15 cellular contexts compared by ENCODE assay signal in genomic region chr4:2846172-2846571, GRCh38. TPM values are rescaled to one million over a fixed set of nuclear protein-coding genes. Genes with fewer than 3 reads are reported as not detected.
DNase-seq lines count a peak whose midpoint lies in the region; ATAC-seq and TF ChIP-seq lines count a peak whose summit lies in the region.
"Had no signal": no experiment of that assay in that cellular context is flagged by ENCODE, and none has a peak within 500 bp of the region (broad histone marks: within the 10 kb centered on the region; RNA-seq: fewer than 3 reads in every experiment).

No MANE protein-coding gene starts in this region.

- H3K27me3 ChIP-seq in gastrocnemius medialis: no peaks in the 10 kb centered on the region
- H3K27me3 ChIP-seq: upper lobe of right lung had no signal

- H3K4me3 ChIP-seq in gastrocnemius medialis: peak overlapping the region in 1 of 4 donors; percentile 87

- no peaks in the 10 kb centered on the region for H3K36me3 ChIP-seq in gastrocnemius medialis
- H3K36me3 ChIP-seq: upper lobe of right lung had no signal

- in situ Hi-C loops in gastrocnemius medialis (cut with MboI; ENCODE audit: low sequenced_read_pairs in 4 of 4): no loop called here

- H3K27ac ChIP-seq in gastrocnemius medialis: peak overlapping the region; percentile 12 to 92 (median 52)
- H3K27ac ChIP-seq: upper lobe of right lung had no signal

- peak overlapping the region; percentile 3 for H3K27ac Mint-ChIP-seq in activated CD8-positive, alpha-beta memory T cell treated with anti-CD3 and anti-CD28 coated beads, Interleukin-2, amount 10 ng/mL, durations not matched to agents 7 days and 5 days
- H3K27ac Mint-ChIP-seq in T-helper 17 cell (peak overlapping the region; percentile 98), endothelial cell (ENCODE audit: unreplicated experiment) (no peak overlapping the region)
- H3K27ac Mint-ChIP-seq in dendritic cell treated with granulocyte-macrophage colony-stimulating factor and Interleukin-4, amounts not matched to agents 40 ng/mL and 50 ng/mL, for 4 days: peak overlapping the region; percentile 93

- peak overlapping the region; percentile 91 for H3K4me3 Mint-ChIP-seq in activated CD8-positive, alpha-beta memory T cell treated with anti-CD3 and anti-CD28 coated beads, Interleukin-2, amount 10 ng/mL, durations not matched to agents 7 days and 5 days
- H3K4me3 Mint-ChIP-seq in T-helper 17 cell (peak overlapping the region; percentile 96), endothelial cell (ENCODE audit: unreplicated experiment) (no peak overlapping the region)
- H3K4me3 Mint-ChIP-seq in dendritic cell treated with granulocyte-macrophage colony-stimulating factor and Interleukin-4, amounts not matched to agents 40 ng/mL and 50 ng/mL, for 4 days: peak overlapping the region; percentile 40

- H3K4me1 Mint-ChIP-seq in activated CD8-positive, alpha-beta memory T cell treated with anti-CD3 and anti-CD28 coated beads, Interleukin-2, amount 10 ng/mL, durations not matched to agents 7 days and 5 days: peaks cover 57% of the 10 kb centered on the region
- H3K4me1 Mint-ChIP-seq in T-helper 17 cell (peaks cover 43% of the 10 kb centered on the region), endothelial cell (ENCODE audit: unreplicated experiment) (peaks cover 40% of the 10 kb centered on the region)
- peaks cover 78% of the 10 kb centered on the region for H3K4me1 Mint-ChIP-seq in dendritic cell treated with granulocyte-macrophage colony-stimulating factor and Interleukin-4, amounts not matched to agents 40 ng/mL and 50 ng/mL, for 4 days (ENCODE audit: low read depth)

- peaks cover 12% of the 10 kb centered on the region for H3K36me3 Mint-ChIP-seq in activated CD8-positive, alpha-beta memory T cell treated with anti-CD3 and anti-CD28 coated beads, Interleukin-2, amount 10 ng/mL, durations not matched to agents 7 days and 5 days
- peaks cover 2% of the 10 kb centered on the region for H3K36me3 Mint-ChIP-seq in T-helper 17 cell (ENCODE audit: low read depth)
- peaks cover 23% of the 10 kb centered on the region for H3K36me3 Mint-ChIP-seq in dendritic cell treated with granulocyte-macrophage colony-stimulating factor and Interleukin-4, amounts not matched to agents 40 ng/mL and 50 ng/mL, for 4 days (ENCODE audit: low read depth)
- H3K36me3 Mint-ChIP-seq in endothelial cell (ENCODE audit: low read depth, unreplicated experiment): peaks cover 10% of the 10 kb centered on the region

- TF ChIP-seq CTCF in gastrocnemius medialis (IDR thresholded peaks at IDR 0.05 in 4 of 5, conservative IDR thresholded peaks at IDR 0.05 in 1 of 5) (no peak), endothelial cell (IDR thresholded peaks at IDR 0.05; ENCODE audit: unreplicated experiment) (no peak)

- H3K27me3 Mint-ChIP-seq in activated CD8-positive, alpha-beta memory T cell treated with anti-CD3 and anti-CD28 coated beads, Interleukin-2, amount 10 ng/mL, durations not matched to agents 7 days and 5 days: no peaks in the 10 kb centered on the region
- H3K27me3 Mint-ChIP-seq in T-helper 17 cell: no peaks in the 10 kb centered on the region
- no peaks in the 10 kb centered on the region for H3K27me3 Mint-ChIP-seq in dendritic cell treated with granulocyte-macrophage colony-stimulating factor and Interleukin-4, amounts not matched to agents 40 ng/mL and 50 ng/mL, for 4 days
- H3K27me3 Mint-ChIP-seq in endothelial cell (ENCODE audit: unreplicated experiment): peaks cover 7% of the 10 kb centered on the region

- CTCF ChIA-PET in activated CD8-positive, alpha-beta memory T cell treated with anti-CD3 and anti-CD28 coated beads, Interleukin-2, amount 10 ng/mL, durations not matched to agents 7 days and 5 days (lab: Charles Lee): interaction anchor here (2.0 kb wide), 1 partner anchor 82 kb away, joined by 7 read pairs; no protein-coding TSS in a partner anchor

- peaks cover 60 to 62% of the 10 kb centered on the region in 2 donors for H3K4me1 ChIP-seq in gastrocnemius medialis

- TF ChIP-seq POLR2A in gastrocnemius medialis (IDR thresholded peaks at IDR 0.05): no peak

- no peak for ATAC-seq in activated CD8-positive, alpha-beta memory T cell treated with anti-CD3 and anti-CD28 coated beads, Interleukin-2, amount 10 ng/mL, durations not matched to agents 7 days and 5 days
- ATAC-seq in T-helper 17 cell (no peak), gastrocnemius medialis (no peak)
- ATAC-seq: left colon, upper lobe of right lung had no signal

- intact Hi-C loops in dendritic cell treated with granulocyte-macrophage colony-stimulating factor and Interleukin-4, amounts not matched to agents 40 ng/mL and 50 ng/mL, for 4 days (cut with micrococcal nuclease): loop anchor here (10.0 kb wide), 1 partner anchor 89 kb away; no protein-coding TSS in a partner anchor
- intact Hi-C loops in gastrocnemius medialis (cut with DNase I; ENCODE audit: low total_unique reads): no loop called here

- H3K9me3 ChIP-seq in T-helper 17 cell (ENCODE audit: control insufficient read depth, low read length, poor library complexity, severe bottlenecking) (no peaks in the 10 kb centered on the region), gastrocnemius medialis (no peaks in the 10 kb centered on the region)
- H3K9me3 ChIP-seq: upper lobe of right lung had no signal

- no peaks in the 10 kb centered on the region for H3K9me3 Mint-ChIP-seq in activated CD8-positive, alpha-beta memory T cell treated with anti-CD3 and anti-CD28 coated beads, Interleukin-2, amount 10 ng/mL, durations not matched to agents 7 days and 5 days (ENCODE audit: low read depth)
- no peaks in the 10 kb centered on the region for H3K9me3 Mint-ChIP-seq in dendritic cell treated with granulocyte-macrophage colony-stimulating factor and Interleukin-4, amounts not matched to agents 40 ng/mL and 50 ng/mL, for 4 days
- H3K9me3 Mint-ChIP-seq in endothelial cell (ENCODE audit: unreplicated experiment): no peaks in the 10 kb centered on the region

- DNase-seq in activated CD8-positive, alpha-beta memory T cell treated with anti-CD3 and anti-CD28 coated beads, Interleukin-2, amount 10 ng/mL, durations not matched to agents 7 days and 5 days: no peak
- no peak for DNase-seq in activated CD8-positive, alpha-beta memory T cell treated with anti-CD3 and anti-CD28 coated beads for 24 hours
- DNase-seq in T-helper 17 cell (no peak), gastrocnemius medialis (no peak), NCI-H2107 (lab: John Stamatoyannopoulos, UW) (no peak), endothelial cell (ENCODE audit: low spot score) (no peak), NCI-H748 (lab: John Stamatoyannopoulos, UW; ENCODE audit: unreplicated experiment) (no peak)
- DNase-seq: activated CD8-positive, alpha-beta memory T cell treated with anti-CD3 and anti-CD28 coated beads, Interleukin-2, amount 50 U/mL, for 4 hours; left colon; NCI-H1417 treated with DMSO at 0.1 percent for 48 hours; NCI-H510A treated with DMSO at 0.1 percent for 48 hours; stimulated activated CD4-positive, alpha-beta T cell treated with anti-CD3 and anti-CD28 coated beads, Interleukin-12 subunit alpha, Interleukin-12 subunit beta, amount 100 ng/mL, for 4 hours; T1000; upper lobe of right lung had no signal

RNA-seq across cellular contexts. Expression of gene ADD1, which starts 2.5 kb away (rescaled TPM):
- total RNA-seq in activated CD8-positive, alpha-beta memory T cell treated with anti-CD3 and anti-CD28 coated beads, Interleukin-2, amount 10 ng/mL, durations not matched to agents 7 days and 5 days: 100 to 1,000 TPM; 251 to 260 TPM
- 100 to 1,000 TPM; 211 to 228 TPM for total RNA-seq in T-helper 17 cell
- 100 to 1,000 TPM; 144 to 255 (median 178) TPM for total RNA-seq in gastrocnemius medialis
- 337 TPM for total RNA-seq in endothelial cell (ENCODE audit: unreplicated experiment)

RNA-seq across cellular contexts. Expression of gene SH3BP2, which starts 53.3 kb away (rescaled TPM):
- 100 to 1,000 TPM in 1 of 2 experiments, 10 to 100 TPM in 1; 88.0 to 105 TPM for total RNA-seq in activated CD8-positive, alpha-beta memory T cell treated with anti-CD3 and anti-CD28 coated beads, Interleukin-2, amount 10 ng/mL, durations not matched to agents 7 days and 5 days
- total RNA-seq in T-helper 17 cell: 10 to 100 TPM; 36.0 to 62.0 TPM
- 10 to 100 TPM in 3 of 4 donors, 1 to 10 TPM in 1; 4.8 to 21.5 (median 12.0) TPM for total RNA-seq in gastrocnemius medialis
- total RNA-seq in endothelial cell (ENCODE audit: unreplicated experiment): 150 TPM
